In the genomic region with DNA sequence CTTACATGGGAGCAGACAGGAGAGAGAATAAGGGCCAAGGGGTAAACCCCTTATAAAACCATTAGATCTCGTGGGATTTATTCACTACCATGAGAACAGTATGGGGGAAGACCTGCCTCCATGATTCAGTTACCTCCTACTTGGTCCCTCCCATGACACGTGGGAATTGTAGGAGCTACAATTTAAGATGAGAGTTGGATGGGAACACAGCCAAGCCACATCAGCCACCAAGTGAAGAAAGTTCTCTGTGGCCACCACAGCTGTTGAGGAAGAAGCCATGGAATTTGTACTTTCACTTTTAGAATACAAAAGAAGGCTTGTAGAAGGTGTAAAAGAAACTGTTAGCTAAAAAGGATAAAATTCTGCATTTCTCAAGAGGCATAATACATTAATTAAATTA, we compare ENCODE assay signal across 20 cellular contexts.
"Had no signal": no experiment of that assay in that cellular context is flagged by ENCODE, and none has a peak within 500 bp of the region (broad histone marks: within the 10 kb centered on the region; RNA-seq: fewer than 3 reads in every experiment).

No MANE protein-coding gene starts in this region.

- H3K27me3 ChIP-seq: esophagus muscularis mucosa, gastroesophageal sphincter, stomach, transverse colon had no signal

- ATAC-seq: effector memory CD8-positive, alpha-beta T cell; gastroesophageal sphincter; left cardiac atrium; mucosa of descending colon; natural killer cell; sciatic nerve had no signal

- H3K36me3 ChIP-seq: esophagus muscularis mucosa, gastroesophageal sphincter, stomach, thoracic aorta, transverse colon had no signal

- H3K27ac ChIP-seq: epithelial cell of prostate, esophagus muscularis mucosa, gastroesophageal sphincter, skin epidermis, stomach, thoracic aorta, transverse colon had no signal

- H3K4me1 ChIP-seq: esophagus muscularis mucosa, gastroesophageal sphincter, stomach, transverse colon had no signal

- H3K36me3 Mint-ChIP-seq: natural killer cell had no signal

- H3K9me3 ChIP-seq: esophagus muscularis mucosa, gastroesophageal sphincter, mucosa of descending colon, stomach, thoracic aorta, transverse colon had no signal

- H3K27ac Mint-ChIP-seq: dendritic cell treated with granulocyte-macrophage colony-stimulating factor and Interleukin-4, amounts not matched to agents 40 ng/mL and 50 ng/mL, for 4 days; effector memory CD8-positive, alpha-beta T cell; natural killer cell had no signal

- H3K27me3 Mint-ChIP-seq: dendritic cell treated with granulocyte-macrophage colony-stimulating factor and Interleukin-4, amounts not matched to agents 40 ng/mL and 50 ng/mL, for 4 days; effector memory CD8-positive, alpha-beta T cell had no signal

- H3K4me3 Mint-ChIP-seq: dendritic cell treated with granulocyte-macrophage colony-stimulating factor and Interleukin-4, amounts not matched to agents 40 ng/mL and 50 ng/mL, for 4 days; effector memory CD8-positive, alpha-beta T cell; natural killer cell; neural crest cell had no signal

- DNase-seq: effector memory CD8-positive, alpha-beta T cell; kidney; left cardiac atrium; mucosa of descending colon; natural killer cell; posterior cingulate gyrus; stimulated activated CD4-positive, alpha-beta T cell treated with anti-CD3 and anti-CD28 coated beads, Interleukin-2, amount 100 ng/mL, for 24 hours; stimulated activated CD4-positive, alpha-beta T cell treated with anti-CD3 and anti-CD28 coated beads, Interleukin-4, amount 100 ng/mL, for 4 hours; stimulated activated naive CD4-positive, alpha-beta T cell; stomach; substantia nigra; transverse colon had no signal

- H3K4me3 ChIP-seq: esophagus muscularis mucosa, gastroesophageal sphincter, mucosa of descending colon, skin epidermis, stomach, thoracic aorta, transverse colon had no signal

- H3K4me1 Mint-ChIP-seq: natural killer cell, neural crest cell had no signal
